In genomic region chr9:98085955-98086354, GRCh38 we compare ENCODE assay signal across 1 cellular context.
A peak's percentile ranks its signal among the peaks of the same experiment; 100 is the strongest.
TF ChIP-seq lines count a peak whose summit lies in the region.

No MANE protein-coding gene starts in this region.

TF ChIP-seq in GM12878, 131 proteins besides CTCF, POLR2A, EP300 and RAD21:
- TF ChIP-seq MTA3 (IDR thresholded peaks at IDR 0.05; ENCODE audit: borderline replicate concordance, low read length) (no peak), CHD4 (IDR thresholded peaks at IDR 0.05) (no peak), BACH1 (IDR thresholded peaks at IDR 0.05; ENCODE audit: borderline replicate concordance) (no peak), CBX5 (IDR thresholded peaks at IDR 0.05; ENCODE audit: low read depth) (no peak), BMI1 (IDR thresholded peaks at IDR 0.05; ENCODE audit: borderline replicate concordance) (peak; percentile 74), EZH2 (IDR thresholded peaks at IDR 0.05; ENCODE audit: borderline replicate concordance, control insufficient read depth, low read depth, low read length) (no peak), RFX5 (IDR thresholded peaks at IDR 0.05; ENCODE audit: low read depth, low read length) (no peak)
